In the genomic region with DNA sequence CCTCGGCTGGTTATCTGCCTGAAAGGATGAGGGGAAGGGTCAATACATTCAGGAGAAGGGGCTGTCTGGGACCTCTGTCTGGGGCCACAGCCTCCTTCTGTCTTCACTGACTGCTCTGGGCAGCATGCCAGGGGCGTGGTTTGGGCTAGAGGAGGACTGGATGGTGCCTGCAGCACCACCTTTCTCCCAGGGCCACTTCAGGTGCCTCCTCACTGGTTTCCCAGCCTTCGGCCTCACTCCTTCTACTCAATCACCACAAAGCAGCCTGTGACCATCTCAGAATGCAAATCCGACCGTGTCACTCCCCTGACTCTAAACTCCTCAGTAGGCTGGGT, we compare ENCODE assay signal across 14 cellular contexts. TPM values are rescaled to one million over a fixed set of nuclear protein-coding genes. Genes with fewer than 3 reads are reported as not detected.
DNase-seq lines count a peak whose midpoint lies in the region; ATAC-seq and TF ChIP-seq lines count a peak whose summit lies in the region.
"Had no signal": no experiment of that assay in that cellular context is flagged by ENCODE, and none has a peak within 500 bp of the region (broad histone marks: within the 10 kb centered on the region; RNA-seq: fewer than 3 reads in every experiment).

No MANE protein-coding gene starts in this region.

- H3K4me2 ChIP-seq in smooth muscle cell: no peak overlapping the region

- no peak overlapping the region for H2AFZ ChIP-seq in smooth muscle cell (ENCODE audit: low read depth)

- H3K79me2 ChIP-seq in smooth muscle cell (ENCODE audit: low read depth): peaks cover 100% of the 10 kb centered on the region

- peak; percentile 35 for DNase-seq in DMS153 treated with DMSO at 0.1 percent for 48 hours (lab: John Stamatoyannopoulos, UW; ENCODE audit: unreplicated experiment)
- peak; percentile 49 for DNase-seq in NCI-H2029 treated with DMSO at 0.1 percent for 48 hours (lab: John Stamatoyannopoulos, UW)
- DNase-seq in epithelial cell of esophagus (ENCODE audit: low read depth): peak; percentile 34
- DNase-seq in sigmoid colon: peak; percentile 83
- DNase-seq in SJCRH30: no peak
- DNase-seq in activated CD8-positive, alpha-beta memory T cell treated with anti-CD3 and anti-CD28 coated beads, Interleukin-2, amount 50 U/mL, for 48 hours: no peak
- DNase-seq in smooth muscle cell (lab: John Stamatoyannopoulos, UW; ENCODE audit: unreplicated experiment): no peak
- DNase-seq: activated CD8-positive, alpha-beta memory T cell treated with anti-CD3 and anti-CD28 coated beads, Interleukin-2, amount 10 ng/mL, durations not matched to agents 7 days and 5 days; central memory CD4-positive, alpha-beta T cell; head of caudate nucleus; stimulated activated CD4-positive, alpha-beta T cell treated with anti-CD3 and anti-CD28 coated beads, Interleukin-15, amount 100 ng/mL, for 24 hours had no signal

- H3K27ac ChIP-seq in sigmoid colon (peak overlapping the region; percentile 86 to 96 (median 96)), SJCRH30 (no peak overlapping the region), smooth muscle cell (ENCODE audit: low read depth) (no peak overlapping the region)
- H3K27ac ChIP-seq: HL-60 had no signal

- H3K36me3 ChIP-seq in sigmoid colon (peaks cover 0 to 6% (median 0%) of the 10 kb centered on the region in 4 donors), SJCRH30 (no peaks in the 10 kb centered on the region), smooth muscle cell (ENCODE audit: low read depth) (no peaks in the 10 kb centered on the region)
- H3K36me3 ChIP-seq: HAP-1 had no signal

- H3K27me3 ChIP-seq in sigmoid colon: no peaks in the 10 kb centered on the region
- H3K27me3 ChIP-seq in SJCRH30: no peaks in the 10 kb centered on the region
- H3K27me3 ChIP-seq in smooth muscle cell (ENCODE audit: low read depth): no peaks in the 10 kb centered on the region

- H3K9me3 ChIP-seq in sigmoid colon (no peaks in the 10 kb centered on the region), SJCRH30 (replicated peaks) (no peaks in the 10 kb centered on the region), smooth muscle cell (replicated peaks; ENCODE audit: low read depth) (no peaks in the 10 kb centered on the region)
- H3K9me3 ChIP-seq: HAP-1 had no signal

- no peak for TF ChIP-seq EP300 in sigmoid colon (IDR thresholded peaks at IDR 0.05)

- H4K20me1 ChIP-seq in smooth muscle cell (ENCODE audit: low read depth): peaks cover 88% of the 10 kb centered on the region

- TF ChIP-seq CTCF in epithelial cell of esophagus (IDR thresholded peaks at IDR 0.05; ENCODE audit: insufficient read depth, low read depth, low read length, missing control alignments): no peak
- TF ChIP-seq CTCF in sigmoid colon (IDR thresholded peaks at IDR 0.05): no peak
- no peak for TF ChIP-seq CTCF in smooth muscle cell (IDR thresholded peaks at IDR 0.05; ENCODE audit: borderline replicate concordance, insufficient read depth, poor library complexity, severe bottlenecking)

- H3K4me3 ChIP-seq in epithelial cell of esophagus (ENCODE audit: low read length) (no peak overlapping the region), sigmoid colon (no peak overlapping the region), SJCRH30 (no peak overlapping the region), smooth muscle cell (no peak overlapping the region)
- H3K4me3 ChIP-seq: HAP-1 had no signal

- WGBS in sigmoid colon, 2 donors: 12 to 64% methylated on average over 5 of the region's 5 CpGs
- WGBS in smooth muscle cell (ENCODE audit: low lambda C conversion rate): 83% methylated on average over 5 of the region's 5 CpGs

- intact Hi-C loops in sigmoid colon (cut with DNase I): loop anchor here (10.0 kb wide), 2 partner anchors 315 to 555 kb away; a partner anchor contains a TSS

- ATAC-seq in HG03521 (IDR thresholded peaks at IDR 0.05; ENCODE audit: unreplicated experiment): no peak
- ATAC-seq: activated CD8-positive, alpha-beta memory T cell treated with anti-CD3 and anti-CD28 coated beads, Interleukin-2, amount 10 ng/mL, durations not matched to agents 7 days and 5 days had no signal

- TF ChIP-seq POLR2A in sigmoid colon (IDR thresholded peaks at IDR 0.05): no peak

- H3K4me1 ChIP-seq in sigmoid colon: peaks cover 0 to 93% (median 87%) of the 10 kb centered on the region in 4 donors
- peaks cover 30% of the 10 kb centered on the region for H3K4me1 ChIP-seq in SJCRH30
- peaks cover 22% of the 10 kb centered on the region for H3K4me1 ChIP-seq in smooth muscle cell (ENCODE audit: low read depth)

- H3F3A ChIP-seq in smooth muscle cell (ENCODE audit: low read depth): peaks cover 11% of the 10 kb centered on the region

- no peak overlapping the region for H3K9ac ChIP-seq in smooth muscle cell (ENCODE audit: low read depth)

RNA-seq across cellular contexts. Expression of a gene that starts 49.9 kb away (rescaled TPM):
- total RNA-seq in sigmoid colon (100 to 1,000 TPM in 1 of 4 donors, 10 to 100 TPM in 3; 62.9 to 112 (median 80.8) TPM), smooth muscle cell (63.8 and 129 TPM in 2 replicates)
- polyA plus RNA-seq in sigmoid colon (10 to 100 TPM; 10.2 to 73.8 (median 13.6) TPM), smooth muscle cell (101 and 108 TPM in 2 replicates)
- 73.2 and 74.5 TPM in 2 replicates for total RNA-seq in SJCRH30 (2014; rRNA removed; shearing (Covaris generic))

Comparison
In these comparisons a context has a peak if more than half of its experiments do, and no peak if none do; other contexts are left out.
1. DNase-seq: peak in DMS153 treated with DMSO at 0.1 percent for 48 hours (single experiment), NCI-H2029 treated with DMSO at 0.1 percent for 48 hours (single experiment), epithelial cell of esophagus (single experiment) and sigmoid colon (single experiment); none in SJCRH30 (0 of 2), activated CD8-positive, alpha-beta memory T cell treated with anti-CD3 and anti-CD28 coated beads, Interleukin-2, amount 50 U/mL, for 48 hours (single experiment) and smooth muscle cell (single experiment).
2. H3K27ac ChIP-seq: peak in sigmoid colon (4 of 4); none in SJCRH30 (single experiment) and smooth muscle cell (single experiment).